In the genomic region with DNA sequence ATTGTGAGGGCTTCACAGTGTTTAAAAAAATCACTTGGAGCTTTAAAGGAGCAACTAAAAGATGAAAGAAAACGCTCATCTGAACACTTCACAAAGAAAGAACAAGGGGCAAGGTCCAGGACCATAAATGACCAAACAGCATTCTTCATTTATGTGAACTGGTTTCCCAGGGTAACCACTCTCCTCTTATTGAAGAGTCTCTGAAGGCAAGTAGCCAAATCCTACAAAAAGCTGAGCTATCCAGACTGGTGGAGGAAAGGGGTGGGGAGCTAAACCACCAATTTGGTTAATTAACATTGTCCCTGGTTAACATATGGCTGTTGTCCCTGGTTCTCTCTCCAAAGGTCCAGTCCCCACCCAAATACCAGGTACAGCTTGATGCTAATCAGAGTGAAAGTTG, we compare ENCODE assay signal across 20 cellular contexts. TPM values are rescaled to one million over a fixed set of nuclear protein-coding genes. Genes with fewer than 3 reads are reported as not detected.
DNase-seq lines count a peak whose midpoint lies in the region; FAIRE-seq and TF ChIP-seq lines count a peak whose summit lies in the region.
"Had no signal": no experiment of that assay in that cellular context is flagged by ENCODE, and none has a peak within 500 bp of the region (broad histone marks: within the 10 kb centered on the region; RNA-seq: fewer than 3 reads in every experiment).

No MANE protein-coding gene starts in this region.

- no peaks in the 10 kb centered on the region for H3K27me3 Mint-ChIP-seq in endodermal cell (ENCODE audit: insufficient read depth)

- H3K4me3 ChIP-seq in endodermal cell (ENCODE audit: low read length) (no peak overlapping the region), small intestine (ENCODE audit: low read depth in 1 of 2, low read length in 2 of 2) (no peak overlapping the region)
- H3K4me3 ChIP-seq: spleen had no signal

- peaks cover 7% of the 10 kb centered on the region for H3K36me3 Mint-ChIP-seq in endodermal cell (ENCODE audit: low read depth)
- H3K36me3 Mint-ChIP-seq: CD14-positive monocyte; stimulated activated effector memory CD8-positive, alpha-beta T cell treated with anti-CD3 and anti-CD28 coated beads, Interleukin-12 subunit alpha, Interleukin-12 subunit beta, amount 100 ng/mL, for 72 hours had no signal

- peaks cover 20% of the 10 kb centered on the region for H3K9me3 Mint-ChIP-seq in endodermal cell

- H3K27ac ChIP-seq in endodermal cell (ENCODE audit: low read depth, low read length) (peak overlapping the region; percentile 30), small intestine (ENCODE audit: low read depth in 1 of 2, low read length in 1 of 2) (peak overlapping the region in 1 of 2 donors; percentile 22)
- H3K27ac ChIP-seq: parathyroid adenoma had no signal

- H3K27me3 ChIP-seq in endodermal cell (ENCODE audit: control insufficient read depth, insufficient read depth, low read length, poor library complexity, severe bottlenecking) (no peaks in the 10 kb centered on the region), small intestine (ENCODE audit: control insufficient read depth in 2 of 2, insufficient read depth in 2 of 2, low read length in 2 of 2) (no peaks in the 10 kb centered on the region)
- H3K27me3 ChIP-seq: spleen had no signal

- no peak overlapping the region for H3K27ac Mint-ChIP-seq in endodermal cell
- H3K27ac Mint-ChIP-seq: activated T-helper 17 cell treated with anti-CD3 and anti-CD28 coated beads, Interleukin-2, amount 50 U/mL, for 72 hours; stimulated activated effector memory CD8-positive, alpha-beta T cell treated with anti-CD3 and anti-CD28 coated beads, Interleukin-12 subunit alpha, Interleukin-12 subunit beta, amount 100 ng/mL, for 72 hours had no signal

- no peak for TF ChIP-seq CTCF in endodermal cell (conservative IDR thresholded peaks at IDR 0.05)

- H3K4me3 Mint-ChIP-seq in endodermal cell: no peak overlapping the region
- H3K4me3 Mint-ChIP-seq: activated T-helper 17 cell treated with anti-CD3 and anti-CD28 coated beads, Interleukin-2, amount 50 U/mL, for 72 hours; CD14-positive monocyte; stimulated activated effector memory CD8-positive, alpha-beta T cell treated with anti-CD3 and anti-CD28 coated beads, Interleukin-12 subunit alpha, Interleukin-12 subunit beta, amount 100 ng/mL, for 72 hours had no signal

- DNase-seq in DMS53 (lab: John Stamatoyannopoulos, UW): peak; percentile 1
- DNase-seq in DMS53 treated with DMSO at 0.1 percent for 48 hours (lab: John Stamatoyannopoulos, UW; ENCODE audit: unreplicated experiment): no peak
- DNase-seq in NCI-H2029 treated with DMSO at 0.1 percent for 48 hours (lab: John Stamatoyannopoulos, UW): peak; percentile 66
- no peak for DNase-seq in endodermal cell
- DNase-seq in small intestine: peak; percentile 82
- DNase-seq in activated gamma-delta T cell (lab: John Stamatoyannopoulos, UW): no peak
- no peak for DNase-seq in activated CD4-positive, CD25-positive, alpha-beta regulatory T cell treated with anti-CD3 and anti-CD28 coated beads, Interleukin-2, amount 50 U/mL, for 72 hours
- no peak for DNase-seq in NCI-H2107 treated with DMSO at 0.1 percent for 48 hours (lab: John Stamatoyannopoulos, UW; ENCODE audit: unreplicated experiment)
- DNase-seq: 8988T; activated CD8-positive, alpha-beta memory T cell treated with anti-CD3 and anti-CD28 coated beads for 24 hours; foreskin fibroblast; NCI-H1930; NCI-H82; spleen; trophoblast cell had no signal

- H3K4me1 Mint-ChIP-seq in endodermal cell: peaks cover 31% of the 10 kb centered on the region
- H3K4me1 Mint-ChIP-seq: activated T-helper 17 cell treated with anti-CD3 and anti-CD28 coated beads, Interleukin-2, amount 50 U/mL, for 72 hours had no signal

- no peak overlapping the region for H3K9ac ChIP-seq in endodermal cell (ENCODE audit: extremely low read depth, low read length, poor library complexity, severe bottlenecking)
- H3K9ac ChIP-seq: parathyroid adenoma had no signal

- no peaks in the 10 kb centered on the region for H3K36me3 ChIP-seq in endodermal cell (ENCODE audit: control insufficient read depth, insufficient read depth, low read length)
- H3K36me3 ChIP-seq in small intestine (ENCODE audit: control insufficient read depth in 2 of 2, insufficient read depth in 2 of 2, low read length in 2 of 2): no peaks in the 10 kb centered on the region
- H3K36me3 ChIP-seq: spleen had no signal

- FAIRE-seq in small intestine (lab: Jason Lieb, UNC): no peak
- FAIRE-seq: RCC 7860 had no signal

- H3K4me1 ChIP-seq in endodermal cell (ENCODE audit: control insufficient read depth, insufficient read depth, low read length) (peaks cover 5% of the 10 kb centered on the region), small intestine (ENCODE audit: control insufficient read depth in 2 of 2, insufficient read depth in 1 of 2, low read depth in 1 of 2, low read length in 1 of 2) (peaks cover 4 to 13% of the 10 kb centered on the region in 2 donors)
- H3K4me1 ChIP-seq: parathyroid adenoma had no signal

- 80 to 82% methylated on average over 1 of the region's 1 CpG for WGBS in endodermal cell (ENCODE audit: insufficient coverage in 1 of 2, insufficient read length in 1 of 2), 2 experiments
- 7 to 44% (median 21%) methylated on average over 1 of the region's 1 CpG for WGBS in small intestine, 3 donors

- H3K9me3 ChIP-seq in endodermal cell (ENCODE audit: control insufficient read depth, low read length): peaks cover 24% of the 10 kb centered on the region
- no peaks in the 10 kb centered on the region for H3K9me3 ChIP-seq in small intestine (ENCODE audit: control insufficient read depth, low read depth)

RNA-seq across cellular contexts. Expression of a gene that starts 58.1 kb away (rescaled TPM):
- 10 to 100 TPM; 23.8 to 33.6 TPM for total RNA-seq in endodermal cell
- polyA plus RNA-seq in endodermal cell (2013, experiment 1 of 2): 7.5 TPM
- 5.2 TPM for polyA plus RNA-seq in endodermal cell (2013, experiment 2 of 2)
- polyA plus RNA-seq in small intestine: 1 to 10 TPM; 1.4 to 4.5 (median 3.1) TPM
- polyA plus RNA-seq: CD14-positive monocyte had no signal

RNA-seq across cellular contexts. Expression of a gene that starts 58.6 kb away (rescaled TPM):
- total RNA-seq in endodermal cell: 1 to 10 TPM in 1 of 2 donors, under 1 TPM in 1; 0.49 to 1.8 TPM
- polyA plus RNA-seq in endodermal cell (2013, experiment 1 of 2): 0.32 TPM
- 0.21 TPM for polyA plus RNA-seq in endodermal cell (2013, experiment 2 of 2)
- under 1 TPM in 2 of 3 donors, not detected in 1; 0.27 to 0.31 TPM for polyA plus RNA-seq in small intestine
- polyA plus RNA-seq: CD14-positive monocyte had no signal

Comparison
In these comparisons a context has a peak if more than half of its experiments do, and no peak if none do; other contexts are left out.
1. DNase-seq: peak in DMS53 (single experiment), NCI-H2029 treated with DMSO at 0.1 percent for 48 hours (single experiment) and small intestine (single experiment); none in DMS53 treated with DMSO at 0.1 percent for 48 hours (single experiment), endodermal cell (single experiment), activated gamma-delta T cell (single experiment), activated CD4-positive, CD25-positive, alpha-beta regulatory T cell treated with anti-CD3 and anti-CD28 coated beads, Interleukin-2, amount 50 U/mL, for 72 hours (single experiment) and NCI-H2107 treated with DMSO at 0.1 percent for 48 hours (single experiment).